Comparison of ENCODE assay signal across 21 cellular contexts in genomic region chr20:5198651-5198924, GRCh38.
"Had no signal": no experiment of that assay in that cellular context is flagged by ENCODE, and none has a peak within 500 bp of the region (broad histone marks: within the 10 kb centered on the region; RNA-seq: fewer than 3 reads in every experiment).

No MANE protein-coding gene starts in this region.

- DNase-seq: cerebellar nuclear complex; effector memory CD8-positive, alpha-beta T cell; erythroblast; foreskin keratinocyte; islet precursor cell; left lung; mesendoderm; naive B cell; stimulated activated CD4-positive, alpha-beta T cell treated with anti-CD3 and anti-CD28 coated beads, Interleukin-4, amount 100 ng/mL, for 1 hour; stimulated activated CD8-positive, alpha-beta memory T cell treated with anti-CD3 and anti-CD28 coated beads, Interleukin-4, amount 100 ng/mL, for 48 hours; upper lobe of right lung had no signal

- H3K36me3 Mint-ChIP-seq: naive B cell had no signal

- H3K27ac Mint-ChIP-seq: dendritic cell treated with granulocyte-macrophage colony-stimulating factor and Interleukin-4, amounts not matched to agents 40 ng/mL and 50 ng/mL, for 4 days; stimulated activated memory B cell treated with anti-CD40 and anti-IgM and Interleukin-4, amounts not matched to agents 10 μg/mL and 1 μg/mL and 100 μg/mL, for 72 hours; stimulated activated naive CD8-positive, alpha-beta T cell treated with anti-CD3 and anti-CD28 coated beads, Interleukin-15, Interleukin-2, amounts not matched to agents 100 ng/mL and 50 ng/mL, for 24 hours had no signal

- H3K27me3 Mint-ChIP-seq: dendritic cell treated with granulocyte-macrophage colony-stimulating factor and Interleukin-4, amounts not matched to agents 40 ng/mL and 50 ng/mL, for 4 days; effector memory CD8-positive, alpha-beta T cell; naive B cell; stimulated activated memory B cell treated with anti-CD40 and anti-IgM and Interleukin-4, amounts not matched to agents 10 μg/mL and 1 μg/mL and 100 μg/mL, for 72 hours; stimulated activated naive CD8-positive, alpha-beta T cell treated with anti-CD3 and anti-CD28 coated beads, Interleukin-15, Interleukin-2, amounts not matched to agents 100 ng/mL and 50 ng/mL, for 24 hours had no signal

- H3K27ac ChIP-seq: foreskin keratinocyte, left lung, neutrophil, tibial nerve, upper lobe of right lung, vagina had no signal

- H3K9me3 Mint-ChIP-seq: dendritic cell treated with granulocyte-macrophage colony-stimulating factor and Interleukin-4, amounts not matched to agents 40 ng/mL and 50 ng/mL, for 4 days; effector memory CD8-positive, alpha-beta T cell; naive B cell; nephron; stimulated activated memory B cell treated with anti-CD40 and anti-IgM and Interleukin-4, amounts not matched to agents 10 μg/mL and 1 μg/mL and 100 μg/mL, for 72 hours; stimulated activated naive CD8-positive, alpha-beta T cell treated with anti-CD3 and anti-CD28 coated beads, Interleukin-15, Interleukin-2, amounts not matched to agents 100 ng/mL and 50 ng/mL, for 24 hours had no signal

- H3K4me1 Mint-ChIP-seq: nephron had no signal

- ATAC-seq: effector memory CD8-positive, alpha-beta T cell; foreskin keratinocyte; left lung; stimulated activated memory B cell treated with anti-CD40 and anti-IgM and Interleukin-4, amounts not matched to agents 10 μg/mL and 1 μg/mL and 100 μg/mL, for 72 hours; upper lobe of right lung had no signal

- H3K27me3 ChIP-seq: foreskin keratinocyte, left lung, neutrophil, tibial nerve, upper lobe of right lung, vagina had no signal

- H3K4me1 ChIP-seq: foreskin keratinocyte, left lung, upper lobe of right lung, vagina had no signal

- FAIRE-seq: colon, endothelial cell of umbilical vein had no signal

- H3K4me3 Mint-ChIP-seq: dendritic cell treated with granulocyte-macrophage colony-stimulating factor and Interleukin-4, amounts not matched to agents 40 ng/mL and 50 ng/mL, for 4 days; effector memory CD8-positive, alpha-beta T cell; nephron; stimulated activated memory B cell treated with anti-CD40 and anti-IgM and Interleukin-4, amounts not matched to agents 10 μg/mL and 1 μg/mL and 100 μg/mL, for 72 hours; stimulated activated naive CD8-positive, alpha-beta T cell treated with anti-CD3 and anti-CD28 coated beads, Interleukin-15, Interleukin-2, amounts not matched to agents 100 ng/mL and 50 ng/mL, for 24 hours had no signal

- H3K4me3 ChIP-seq: left lung, lung, tibial nerve, upper lobe of right lung, vagina had no signal

- H3K36me3 ChIP-seq: vagina had no signal

- H3K9me3 ChIP-seq: left lung, neutrophil, tibial nerve, upper lobe of right lung, vagina had no signal
